Comparison of ENCODE assay signal across 25 cellular contexts in the genomic region with DNA sequence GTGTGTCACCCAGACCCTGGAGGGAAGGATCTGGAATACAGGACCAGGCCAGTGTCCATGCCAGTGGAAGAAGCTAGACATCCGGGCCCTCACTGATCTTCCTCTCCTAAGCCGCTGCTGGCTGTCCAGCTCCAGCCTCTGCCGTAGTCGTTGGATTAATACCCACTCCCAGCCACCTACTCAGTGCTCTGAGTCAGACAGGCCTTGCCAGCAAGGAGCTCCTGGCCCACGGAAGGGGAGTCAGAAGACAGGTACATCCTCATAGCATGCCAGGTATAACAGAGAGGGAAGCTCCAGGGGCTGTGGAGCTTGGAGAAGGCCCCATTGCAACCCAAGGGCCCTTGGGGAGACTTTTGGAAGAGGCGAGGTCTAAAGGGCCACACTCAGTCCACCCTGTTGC.
"Had no signal": no experiment of that assay in that cellular context is flagged by ENCODE, and none has a peak within 500 bp of the region (broad histone marks: within the 10 kb centered on the region; RNA-seq: fewer than 3 reads in every experiment).

No MANE protein-coding gene starts in this region.

- H3K27me3 ChIP-seq: gastroesophageal sphincter, hepatocyte, right atrium auricular region, thyroid gland had no signal

- DNase-seq: activated CD4-positive, alpha-beta T cell treated with anti-CD3 and anti-CD28 coated beads for 4 hours; activated CD4-positive, alpha-beta T cell treated with anti-CD3 and anti-CD28 coated beads, Interleukin-2, amount 50 U/mL, for 4 hours; activated CD8-positive, alpha-beta memory T cell treated with anti-CD3 and anti-CD28 coated beads, Interleukin-2, amount 50 U/mL, for 4 hours; activated gamma-delta T cell; activated naive CD4-positive, alpha-beta T cell treated with anti-CD3 and anti-CD28 coated beads, Interleukin-2, amount 50 U/mL, for 16 hours; activated naive CD8-positive, alpha-beta T cell treated with anti-CD3 and anti-CD28 coated beads, Interleukin-2, amount 50 U/mL, for 24 hours; activated T-cell treated with anti-CD3 and anti-CD28 coated beads, Interleukin-2, amount 50 U/mL, for 1 hour; amygdala; islet precursor cell; left cardiac atrium; mammary epithelial cell; midbrain; naive thymus-derived CD4-positive, alpha-beta T cell; stimulated activated CD4-positive, alpha-beta T cell treated with anti-CD3 and anti-CD28 coated beads, Interleukin-4, amount 100 ng/mL, for 24 hours; substantia nigra; T-cell; thyroid gland had no signal

- H3K9me3 ChIP-seq: gastroesophageal sphincter, right atrium auricular region, thyroid gland had no signal

- H3K27ac Mint-ChIP-seq: activated naive CD8-positive, alpha-beta T cell treated with anti-CD3 and anti-CD28 coated beads, Interleukin-2, amount 50 U/mL, for 24 hours; dendritic cell treated with granulocyte-macrophage colony-stimulating factor and Interleukin-4, amounts not matched to agents 40 ng/mL and 50 ng/mL, for 4 days; stimulated activated effector memory CD8-positive, alpha-beta T cell treated with anti-CD3 and anti-CD28 coated beads, Interleukin-12 subunit alpha, Interleukin-12 subunit beta, amount 100 ng/mL, for 72 hours; stimulated activated naive CD8-positive, alpha-beta T cell treated with anti-CD3 and anti-CD28 coated beads, Interleukin-15, Interleukin-2, amounts not matched to agents 100 ng/mL and 50 ng/mL, for 24 hours; T-cell had no signal

- H3K4me3 ChIP-seq: gastroesophageal sphincter, hepatocyte, right atrium auricular region, thyroid gland had no signal

- H2AFZ ChIP-seq: hepatocyte, parathyroid adenoma had no signal

- H3K4me2 ChIP-seq: hepatocyte had no signal

- H3K27me3 Mint-ChIP-seq: activated naive CD8-positive, alpha-beta T cell treated with anti-CD3 and anti-CD28 coated beads, Interleukin-2, amount 50 U/mL, for 24 hours; central memory CD8-positive, alpha-beta T cell; dendritic cell treated with granulocyte-macrophage colony-stimulating factor and Interleukin-4, amounts not matched to agents 40 ng/mL and 50 ng/mL, for 4 days; naive thymus-derived CD4-positive, alpha-beta T cell; stimulated activated naive CD8-positive, alpha-beta T cell treated with anti-CD3 and anti-CD28 coated beads, Interleukin-15, Interleukin-2, amounts not matched to agents 100 ng/mL and 50 ng/mL, for 24 hours; T-cell had no signal

- H3K4me1 ChIP-seq: parathyroid adenoma had no signal

- H3K9me3 Mint-ChIP-seq: activated naive CD8-positive, alpha-beta T cell treated with anti-CD3 and anti-CD28 coated beads, Interleukin-2, amount 50 U/mL, for 24 hours; central memory CD8-positive, alpha-beta T cell; dendritic cell treated with granulocyte-macrophage colony-stimulating factor and Interleukin-4, amounts not matched to agents 40 ng/mL and 50 ng/mL, for 4 days; naive thymus-derived CD4-positive, alpha-beta T cell; stimulated activated effector memory CD8-positive, alpha-beta T cell treated with anti-CD3 and anti-CD28 coated beads, Interleukin-12 subunit alpha, Interleukin-12 subunit beta, amount 100 ng/mL, for 72 hours; stimulated activated naive CD8-positive, alpha-beta T cell treated with anti-CD3 and anti-CD28 coated beads, Interleukin-15, Interleukin-2, amounts not matched to agents 100 ng/mL and 50 ng/mL, for 24 hours; T-cell had no signal

- H3K4me3 Mint-ChIP-seq: activated naive CD8-positive, alpha-beta T cell treated with anti-CD3 and anti-CD28 coated beads, Interleukin-2, amount 50 U/mL, for 24 hours; central memory CD8-positive, alpha-beta T cell; dendritic cell treated with granulocyte-macrophage colony-stimulating factor and Interleukin-4, amounts not matched to agents 40 ng/mL and 50 ng/mL, for 4 days; naive thymus-derived CD4-positive, alpha-beta T cell; stimulated activated effector memory CD8-positive, alpha-beta T cell treated with anti-CD3 and anti-CD28 coated beads, Interleukin-12 subunit alpha, Interleukin-12 subunit beta, amount 100 ng/mL, for 72 hours; stimulated activated naive CD8-positive, alpha-beta T cell treated with anti-CD3 and anti-CD28 coated beads, Interleukin-15, Interleukin-2, amounts not matched to agents 100 ng/mL and 50 ng/mL, for 24 hours; T-cell had no signal

- H3K79me2 ChIP-seq: hepatocyte, parathyroid adenoma had no signal

- H3K9ac ChIP-seq: parathyroid adenoma had no signal

- ATAC-seq: activated naive CD8-positive, alpha-beta T cell treated with anti-CD3 and anti-CD28 coated beads, Interleukin-2, amount 50 U/mL, for 24 hours; gastroesophageal sphincter; left cardiac atrium; naive thymus-derived CD4-positive, alpha-beta T cell; stimulated activated effector memory CD8-positive, alpha-beta T cell treated with anti-CD3 and anti-CD28 coated beads, Interleukin-12 subunit alpha, Interleukin-12 subunit beta, amount 100 ng/mL, for 72 hours; T-cell had no signal

- H3K27ac ChIP-seq: gastroesophageal sphincter, parathyroid adenoma had no signal

- H3K4me1 Mint-ChIP-seq: activated naive CD8-positive, alpha-beta T cell treated with anti-CD3 and anti-CD28 coated beads, Interleukin-2, amount 50 U/mL, for 24 hours; stimulated activated effector memory CD8-positive, alpha-beta T cell treated with anti-CD3 and anti-CD28 coated beads, Interleukin-12 subunit alpha, Interleukin-12 subunit beta, amount 100 ng/mL, for 72 hours; T-cell had no signal
